In genomic region chr14:89563503-89563902, GRCh38 we compare ENCODE assay signal across 21 cellular contexts.
DNase-seq lines count a peak whose midpoint lies in the region; ATAC-seq and TF ChIP-seq lines count a peak whose summit lies in the region.
"Had no signal": no experiment of that assay in that cellular context is flagged by ENCODE, and none has a peak within 500 bp of the region (broad histone marks: within the 10 kb centered on the region; RNA-seq: fewer than 3 reads in every experiment).

No MANE protein-coding gene starts in this region.

- H3K4me3 ChIP-seq in thyroid gland (replicated peaks in 1 of 3): no peak overlapping the region
- H3K4me3 ChIP-seq: A549; BLaER1 treated with 17β-estradiol and CSF1 and Interleukin-3, amounts not matched to agents 10 nM and 100 nM; upper lobe of left lung had no signal

- no peak overlapping the region for H3K4me3 Mint-ChIP-seq in activated CD8-positive, alpha-beta T cell treated with anti-CD3 and anti-CD28 coated beads, Interleukin-2, amount 10 ng/mL, durations not matched to agents 7 days and 5 days
- peak overlapping the region in 1 of 10 donors; percentile 11 for H3K4me3 Mint-ChIP-seq in naive thymus-derived CD8-positive, alpha-beta T cell

- POLR2A ChIA-PET in activated CD8-positive, alpha-beta T cell treated with anti-CD3 and anti-CD28 coated beads, Interleukin-2, amount 10 ng/mL, durations not matched to agents 7 days and 5 days (lab: Charles Lee): no interaction called here
- POLR2A ChIA-PET in naive thymus-derived CD8-positive, alpha-beta T cell (lab: Charles Lee): interaction anchor here (0.6 kb wide), 1 partner anchor 103 kb away, joined by 4 read pairs; no protein-coding TSS in a partner anchor

- peaks cover 19% of the 10 kb centered on the region for H3K4me1 Mint-ChIP-seq in activated CD8-positive, alpha-beta T cell treated with anti-CD3 and anti-CD28 coated beads, Interleukin-2, amount 10 ng/mL, durations not matched to agents 7 days and 5 days (ENCODE audit: low read depth)
- peaks cover 38 to 77% (median 58%) of the 10 kb centered on the region in 4 donors for H3K4me1 Mint-ChIP-seq in naive thymus-derived CD8-positive, alpha-beta T cell

- intact Hi-C loops in thyroid gland (cut with DNase I): no loop called here

- H3K27ac Mint-ChIP-seq in activated CD8-positive, alpha-beta T cell treated with anti-CD3 and anti-CD28 coated beads, Interleukin-2, amount 10 ng/mL, durations not matched to agents 7 days and 5 days: peak overlapping the region; percentile 20
- H3K27ac Mint-ChIP-seq in naive thymus-derived CD8-positive, alpha-beta T cell: peak overlapping the region in 9 of 10 donors; percentile 16 to 86 (median 54)

- no peak for TF ChIP-seq CTCF in thyroid gland (IDR thresholded peaks at IDR 0.05)

- WGBS in thyroid gland, 2 donors: 91 to 92% methylated on average over 1 of the region's 1 CpG

- no peaks in the 10 kb centered on the region for H3K27me3 Mint-ChIP-seq in activated CD8-positive, alpha-beta T cell treated with anti-CD3 and anti-CD28 coated beads, Interleukin-2, amount 10 ng/mL, durations not matched to agents 7 days and 5 days (ENCODE audit: low read depth)
- no peaks in the 10 kb centered on the region for H3K27me3 Mint-ChIP-seq in naive thymus-derived CD8-positive, alpha-beta T cell

- no peak for ATAC-seq in activated CD8-positive, alpha-beta T cell treated with anti-CD3 and anti-CD28 coated beads, Interleukin-2, amount 10 ng/mL, durations not matched to agents 7 days and 5 days
- ATAC-seq in naive thymus-derived CD8-positive, alpha-beta T cell: no peak
- ATAC-seq in HG02840 (IDR thresholded peaks at IDR 0.05; ENCODE audit: low FRiP score, unreplicated experiment) (no peak), GM19324 (IDR thresholded peaks at IDR 0.05; ENCODE audit: low FRiP score, unreplicated experiment) (no peak)
- ATAC-seq: A549 had no signal

- DNase-seq in NCI-H2196 treated with DMSO at 0.1 percent for 48 hours (lab: John Stamatoyannopoulos, UW; ENCODE audit: unreplicated experiment): peak; percentile 40
- DNase-seq in NCI-H2196 (lab: John Stamatoyannopoulos, UW; ENCODE audit: unreplicated experiment): no peak
- DNase-seq in COLO668 (lab: John Stamatoyannopoulos, UW; ENCODE audit: unreplicated experiment): peak; percentile 53
- DNase-seq in activated CD8-positive, alpha-beta T cell treated with anti-CD3 and anti-CD28 coated beads, Interleukin-2, amount 10 ng/mL, durations not matched to agents 7 days and 5 days: no peak
- DNase-seq in naive thymus-derived CD8-positive, alpha-beta T cell: no peak
- no peak for DNase-seq in thyroid gland
- DNase-seq: activated CD4-positive, CD25-positive, alpha-beta regulatory T cell; activated effector memory CD4-positive, alpha-beta T cell treated with Interleukin-2 at 50 U/mL for 16 hours; aorta; GOT3; hippocampal formation; kidney; NCI-H187; right cardiac atrium; SIG-M5; stimulated activated naive CD4-positive, alpha-beta T cell treated with Interleukin-2 at 50 U/mL for 16 hours; upper lobe of left lung had no signal

- TF ChIP-seq POLR2A in thyroid gland (IDR thresholded peaks at IDR 0.05): no peak

- no peak overlapping the region for H3K27ac ChIP-seq in thyroid gland
- H3K27ac ChIP-seq: A549; BLaER1 treated with 17β-estradiol and CSF1 and Interleukin-3, amounts not matched to agents 10 nM and 100 nM had no signal

- H3K9me3 Mint-ChIP-seq in activated CD8-positive, alpha-beta T cell treated with anti-CD3 and anti-CD28 coated beads, Interleukin-2, amount 10 ng/mL, durations not matched to agents 7 days and 5 days (ENCODE audit: insufficient read depth): peaks cover 5% of the 10 kb centered on the region
- no peaks in the 10 kb centered on the region for H3K9me3 Mint-ChIP-seq in naive thymus-derived CD8-positive, alpha-beta T cell

- CTCF ChIA-PET in activated CD8-positive, alpha-beta T cell treated with anti-CD3 and anti-CD28 coated beads, Interleukin-2, amount 10 ng/mL, durations not matched to agents 7 days and 5 days (lab: Charles Lee): no interaction called here

- no peaks in the 10 kb centered on the region for H3K9me3 ChIP-seq in thyroid gland
- H3K9me3 ChIP-seq: A549, upper lobe of left lung had no signal

- H3K27me3 ChIP-seq in thyroid gland: no peaks in the 10 kb centered on the region
- H3K27me3 ChIP-seq: BLaER1 treated with 17β-estradiol and CSF1 and Interleukin-3, amounts not matched to agents 10 nM and 100 nM; upper lobe of left lung had no signal

- no peaks in the 10 kb centered on the region for H3K4me1 ChIP-seq in thyroid gland
- H3K4me1 ChIP-seq: A549 had no signal

- H3K36me3 Mint-ChIP-seq in activated CD8-positive, alpha-beta T cell treated with anti-CD3 and anti-CD28 coated beads, Interleukin-2, amount 10 ng/mL, durations not matched to agents 7 days and 5 days (ENCODE audit: low read depth): peaks cover 43% of the 10 kb centered on the region
- peaks cover 0 to 57% (median 26%) of the 10 kb centered on the region in 3 donors for H3K36me3 Mint-ChIP-seq in naive thymus-derived CD8-positive, alpha-beta T cell

- no peaks in the 10 kb centered on the region for H3K36me3 ChIP-seq in thyroid gland
- H3K36me3 ChIP-seq: upper lobe of left lung had no signal

Comparison
In these comparisons a context has a peak if more than half of its experiments do, and no peak if none do; other contexts are left out.
1. DNase-seq: peak in NCI-H2196 treated with DMSO at 0.1 percent for 48 hours (single experiment) and COLO668 (single experiment); none in NCI-H2196 (single experiment), activated CD8-positive, alpha-beta T cell treated with anti-CD3 and anti-CD28 coated beads, Interleukin-2, amount 10 ng/mL, durations not matched to agents 7 days and 5 days (single experiment), naive thymus-derived CD8-positive, alpha-beta T cell (0 of 10) and thyroid gland (0 of 2).